In the genomic region with DNA sequence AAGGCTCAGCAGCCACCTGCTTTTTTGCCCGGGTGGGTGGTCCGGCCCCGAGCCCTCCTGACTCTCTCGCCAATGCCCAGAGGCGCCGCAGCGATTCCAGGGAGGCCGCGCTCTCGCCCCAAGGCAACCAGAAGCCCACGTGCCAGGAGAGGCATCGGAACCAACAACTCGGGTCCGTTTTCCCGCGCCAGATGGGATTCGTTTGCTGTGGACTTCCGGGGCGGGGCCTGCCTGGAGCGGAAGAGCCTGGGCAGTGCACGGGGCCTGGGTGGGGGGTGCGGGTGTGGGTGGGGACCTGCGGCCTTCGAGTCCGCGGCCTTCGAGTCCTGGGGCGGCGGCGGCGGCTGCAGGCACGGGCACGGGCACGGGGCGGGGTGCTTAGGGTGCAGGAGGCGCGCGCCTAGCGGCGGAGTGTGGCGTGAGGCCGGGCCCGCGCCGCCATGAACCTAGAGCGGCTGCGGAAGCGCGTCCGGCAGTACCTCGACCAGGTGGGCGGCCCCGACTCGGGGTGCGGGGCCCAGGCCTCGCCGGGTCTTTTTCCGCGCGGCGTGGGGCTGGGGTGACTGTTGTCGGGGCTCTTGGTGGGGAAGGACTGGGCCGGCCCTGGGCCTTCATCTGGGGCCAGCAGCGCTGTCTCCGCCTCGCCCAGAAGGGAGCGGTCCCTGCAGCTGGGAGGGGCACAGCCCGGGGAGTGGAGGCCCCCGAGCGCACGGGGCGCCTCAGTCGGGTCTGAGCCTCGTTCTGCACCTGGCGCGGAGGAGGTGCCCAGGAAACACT, we compare ENCODE assay signal across 8 cellular contexts. TPM values are rescaled to one million over a fixed set of nuclear protein-coding genes. Genes with fewer than 3 reads are reported as not detected.
DNase-seq lines count a peak whose midpoint lies in the region; ATAC-seq and TF ChIP-seq lines count a peak whose summit lies in the region.

Gene CDC16 (plus strand): TSS at position 253 of the 777 bp plus-strand sequence. CDS start 188 bp downstream, at position 441.

- TF ChIP-seq CTCF in GM13977 (IDR thresholded peaks at IDR 0.05; ENCODE audit: extremely low read depth, insufficient read depth, missing control alignments) (no peak), psoas muscle (IDR thresholded peaks at IDR 0.05) (peak; percentile 25)

- H3K4me1 ChIP-seq in psoas muscle = no peaks in the 10 kb centered on the region
- H3K4me1 ChIP-seq in urinary bladder (ENCODE audit: insufficient read depth) = peaks cover 2% of the 10 kb centered on the region

- 0 to 1% (median 1%) methylated on average over 53 to 76 of the region's 76 CpGs for WGBS in psoas muscle, 3 donors
- WGBS in urinary bladder = 1% methylated on average over 76 of the region's 76 CpGs

- peaks cover 8% of the 10 kb centered on the region for H3K36me3 Mint-ChIP-seq in T-helper 17 cell (ENCODE audit: low read depth)

- peaks cover 27% of the 10 kb centered on the region for H3K4me1 Mint-ChIP-seq in T-helper 17 cell

- peak within 1 kb of the TSS; percentile 98 for H3K4me3 ChIP-seq in psoas muscle
- H3K4me3 ChIP-seq in urinary bladder (ENCODE audit: low read depth, low read length) = peak within 1 kb of the TSS; percentile 84

- intact Hi-C loops in left ventricle myocardium superior (cut with micrococcal nuclease) = no loop called here
- intact Hi-C loops in psoas muscle (cut with DNase I) = no loop called here

- H3K27ac ChIP-seq in psoas muscle (peak within 1 kb of the TSS; percentile 85), urinary bladder (ENCODE audit: low read depth) (peak within 1 kb of the TSS; percentile 69)

- H3K9me3 ChIP-seq in T-helper 17 cell (ENCODE audit: control insufficient read depth, low read length, poor library complexity, severe bottlenecking) = no peaks in the 10 kb centered on the region
- no peaks in the 10 kb centered on the region for H3K9me3 ChIP-seq in psoas muscle

- H3K27me3 ChIP-seq in psoas muscle (ENCODE audit: insufficient read depth in 3 of 3, low read length in 2 of 3) = peaks cover 0 to 6% (median 0%) of the 10 kb centered on the region in 3 donors

- H3K4me3 Mint-ChIP-seq in T-helper 17 cell = peak within 1 kb of the TSS; percentile 90

- H3K36me3 ChIP-seq in psoas muscle (ENCODE audit: insufficient read depth in 1 of 2, low read depth in 1 of 2) = peaks cover 13 to 33% of the 10 kb centered on the region in 2 donors
- H3K36me3 ChIP-seq in urinary bladder (ENCODE audit: insufficient read depth) = no peaks in the 10 kb centered on the region

- H3K27ac Mint-ChIP-seq in T-helper 17 cell = peak within 1 kb of the TSS; percentile 82

- peak; percentile 94 for DNase-seq in GM13977 (ENCODE audit: low spot score)
- peak; percentile 83 for DNase-seq in NCI-H146 treated with DMSO at 0.1 percent for 48 hours (lab: John Stamatoyannopoulos, UW; ENCODE audit: unreplicated experiment)
- DNase-seq in T-helper 17 cell = peak; percentile 59 to 80 (median 65)
- DNase-seq in amygdala (lab: John Stamatoyannopoulos, UW) = peak; percentile 35 to 96 (median 88)
- DNase-seq in left ventricle myocardium superior = peak; percentile 96
- DNase-seq in psoas muscle = peak; percentile 95 to 96

- in situ Hi-C loops in GM13977 (cut with MboI; ENCODE audit: low pct_unique_long_range_greater_than_20kb, low sequenced_read_pairs, unreplicated experiment) = no loop called here

- peaks cover 6% of the 10 kb centered on the region for H3K27me3 Mint-ChIP-seq in T-helper 17 cell

- ATAC-seq in HG02870 (IDR thresholded peaks at IDR 0.05; ENCODE audit: unreplicated experiment) (peak; percentile 86), T-helper 17 cell (peak; percentile 89), left ventricle myocardium superior (peak; percentile 98), psoas muscle (peak; percentile 98 to 99 (median 98))

RNA-seq across cellular contexts. Expression of gene CDC16, which starts in this region (rescaled TPM):
- total RNA-seq in T-helper 17 cell (10 to 100 TPM; 47.8 to 69.3 TPM), left ventricle myocardium superior (35.9 TPM), psoas muscle (10 to 100 TPM; 29.6 to 42.0 (median 37.6) TPM), urinary bladder (111 TPM)
- polyA plus RNA-seq in psoas muscle (10 to 100 TPM; 41.5 to 59.6 (median 51.8) TPM), urinary bladder (41.9 TPM)

Comparison
In these comparisons a context has a peak if more than half of its experiments do, and no peak if none do; other contexts are left out.
1. Peak in every context shown above with its lines: DNase-seq, ATAC-seq, H3K4me3 ChIP-seq and H3K27ac ChIP-seq.